ENCODE assay signal across 8 cellular contexts in genomic region chr15:70569139-70569717, GRCh38.
DNase-seq lines count a peak whose midpoint lies in the region; ATAC-seq and TF ChIP-seq lines count a peak whose summit lies in the region.

No MANE protein-coding gene starts in this region.

- H3K9me3 ChIP-seq in Caco-2: peaks cover under 1% of the 10 kb centered on the region; the same call in 1 of the 2 replicates
- H3K9me3 ChIP-seq in body of pancreas: no peaks in the 10 kb centered on the region
- H3K9me3 ChIP-seq in effector memory CD4-positive, alpha-beta T cell (ENCODE audit: control insufficient read depth, low read length): no peaks in the 10 kb centered on the region

- CTCF ChIA-PET in Caco-2 (lab: Charles Lee): interaction anchor here (0.6 to 1.7 kb wide), 17 partner anchors 14 to 339 kb away, joined by 3 to 40 read pairs (median 5); no protein-coding TSS in a partner anchor

- TF ChIP-seq POLR2A in body of pancreas (IDR thresholded peaks at IDR 0.05): no peak

- no peak overlapping the region for H3K27ac ChIP-seq in body of pancreas
- no peak overlapping the region for H3K27ac ChIP-seq in effector memory CD4-positive, alpha-beta T cell (ENCODE audit: insufficient read depth, low read length, poor library complexity, severe bottlenecking)

- H3K36me3 ChIP-seq in Caco-2 (ENCODE audit: control insufficient read depth, insufficient read depth, low read length) (no peaks in the 10 kb centered on the region), body of pancreas (replicated peaks in 1 of 2; ENCODE audit: insufficient read depth in 1 of 2, low read depth in 2 of 2) (no peaks in the 10 kb centered on the region), kidney epithelial cell (ENCODE audit: control insufficient read depth, insufficient read depth, low read length) (no peaks in the 10 kb centered on the region)
- H3K36me3 ChIP-seq in effector memory CD4-positive, alpha-beta T cell (ENCODE audit: control insufficient read depth, insufficient read depth, low read length): no peaks in the 10 kb centered on the region

- H3K4me3 ChIP-seq in Caco-2 (ENCODE audit: low read depth, low read length): no peak overlapping the region
- H3K4me3 ChIP-seq in LNCaP clone FGC (ENCODE audit: low read depth, low read length): no peak overlapping the region
- no peak overlapping the region for H3K4me3 ChIP-seq in body of pancreas
- H3K4me3 ChIP-seq in kidney epithelial cell (ENCODE audit: low read depth, low read length): no peak overlapping the region
- no peak overlapping the region for H3K4me3 ChIP-seq in effector memory CD4-positive, alpha-beta T cell (ENCODE audit: insufficient read depth, low read depth, low read length, poor library complexity, severe bottlenecking)

- peaks cover 13% of the 10 kb centered on the region for H3K4me1 Mint-ChIP-seq in Caco-2 (ENCODE audit: low read depth, unreplicated experiment)

- H3K4me1 ChIP-seq in Caco-2 (peaks cover 13% of the 10 kb centered on the region), body of pancreas (no peaks in the 10 kb centered on the region)
- H3K4me1 ChIP-seq in effector memory CD4-positive, alpha-beta T cell (ENCODE audit: control insufficient read depth, insufficient read depth, low read length, poor library complexity, severe bottlenecking): no peaks in the 10 kb centered on the region

- intact Hi-C loops in Caco-2 (cut with micrococcal nuclease; ENCODE audit: unreplicated experiment): loop anchor here (1.0 kb wide), 2 partner anchors 15 to 67 kb away; no protein-coding TSS in a partner anchor
- intact Hi-C loops in body of pancreas (cut with DNase I): no loop called here

- BruUV-seq in Caco-2 (replicated peaks; lab: Mats Ljungman, UMichigan): no TSS peak

- H3K27me3 Mint-ChIP-seq in Caco-2 (ENCODE audit: insufficient read depth, unreplicated experiment): no peaks in the 10 kb centered on the region

- POLR2A ChIA-PET in Caco-2 (lab: Charles Lee): interaction anchor here (0.5 kb wide), 1 partner anchor 1365 kb away, joined by 4 read pairs; no protein-coding TSS in a partner anchor

- TF ChIP-seq CTCF in Caco-2 (IDR thresholded peaks at IDR 0.05; ENCODE audit: insufficient read depth in 1 of 2, low read depth in 1 of 2, low read length in 1 of 2, severe bottlenecking in 1 of 2, unreplicated experiment in 1 of 2) (peak; percentile 37 to 75), LNCaP clone FGC (IDR thresholded peaks at IDR 0.05; ENCODE audit: control insufficient read depth, extremely low read depth, insufficient read depth) (peak; percentile 51), body of pancreas (IDR thresholded peaks at IDR 0.05) (peak; percentile 20 to 64 (median 37)), kidney epithelial cell (IDR thresholded peaks at IDR 0.05; ENCODE audit: insufficient read depth, low read length, poor library complexity, severe bottlenecking) (peak; percentile 51)

- WGBS in body of pancreas, 2 donors: 36 to 45% methylated on average over 3 of the region's 3 CpGs

- no peak overlapping the region for H3K4me3 Mint-ChIP-seq in Caco-2 (ENCODE audit: unreplicated experiment)

- H3K27ac Mint-ChIP-seq in Caco-2 (ENCODE audit: unreplicated experiment): peak overlapping the region; percentile 82

- peak; percentile 35 for ATAC-seq in body of pancreas

- no peaks in the 10 kb centered on the region for H3K36me3 Mint-ChIP-seq in Caco-2 (ENCODE audit: insufficient read depth, unreplicated experiment)

- no peaks in the 10 kb centered on the region for H3K27me3 ChIP-seq in Caco-2 (replicated peaks; ENCODE audit: control insufficient read depth, insufficient read depth, low read length)
- no peaks in the 10 kb centered on the region for H3K27me3 ChIP-seq in body of pancreas
- peaks cover 3% of the 10 kb centered on the region for H3K27me3 ChIP-seq in kidney epithelial cell (ENCODE audit: control insufficient read depth, insufficient read depth, low read length)
- H3K27me3 ChIP-seq in effector memory CD4-positive, alpha-beta T cell (replicated peaks; ENCODE audit: control insufficient read depth, insufficient read depth, low read length, poor library complexity, severe bottlenecking): no peaks in the 10 kb centered on the region

- H3K9me3 Mint-ChIP-seq in Caco-2 (ENCODE audit: unreplicated experiment): peaks cover 19% of the 10 kb centered on the region

- DNase-seq in Caco-2: peak; percentile 55 to 63
- DNase-seq in LNCaP clone FGC (ENCODE audit: low read depth): no peak
- DNase-seq in body of pancreas: peak in 3 of 4 donors; percentile 22 to 54 (median 43)
- DNase-seq in kidney epithelial cell (ENCODE audit: low read depth): no peak
- DNase-seq in mesenteric fat pad (ENCODE audit: low spot score): no peak
- no peak for DNase-seq in cortex of kidney (lab: John Stamatoyannopoulos, UW)
- no peak for DNase-seq in effector memory CD4-positive, alpha-beta T cell
- DNase-seq in activated T-cell treated with anti-CD3 and anti-CD28 coated beads for 4 hours: no peak

Comparison
In these comparisons a context has a peak if more than half of its experiments do, and no peak if none do; other contexts are left out.
1. DNase-seq: peak in Caco-2 (2 of 2) and body of pancreas (3 of 4); none in LNCaP clone FGC (single experiment), kidney epithelial cell (single experiment), mesenteric fat pad (single experiment), cortex of kidney (single experiment), effector memory CD4-positive, alpha-beta T cell (0 of 3) and activated T-cell treated with anti-CD3 and anti-CD28 coated beads for 4 hours (single experiment).
2. Peak in every context shown above with its lines, with median percentiles within 50 percentile points of each other: CTCF ChIP-seq.